ENCODE assay signal across 21 cellular contexts in the genomic region with DNA sequence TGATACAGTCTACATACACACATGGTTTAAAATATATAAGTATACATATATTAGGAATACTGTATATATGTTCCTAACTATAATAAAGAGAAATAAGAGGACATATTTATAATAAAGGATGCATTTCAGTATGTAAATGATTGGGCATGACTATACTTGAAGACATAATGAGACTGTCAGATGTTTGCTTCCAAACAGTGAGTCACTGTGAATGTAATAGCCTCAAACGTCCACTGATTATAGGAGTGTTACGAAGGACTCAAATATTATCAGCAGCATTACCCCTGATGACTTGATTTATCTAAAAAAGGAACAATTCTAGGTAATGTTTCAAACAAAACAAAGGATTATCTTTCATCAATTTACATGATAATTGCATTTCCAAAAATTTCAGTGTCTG. TPM values are rescaled to one million over a fixed set of nuclear protein-coding genes. Genes with fewer than 3 reads are reported as not detected.
DNase-seq lines count a peak whose midpoint lies in the region; ATAC-seq, FAIRE-seq and TF ChIP-seq lines count a peak whose summit lies in the region.
"Had no signal": no experiment of that assay in that cellular context is flagged by ENCODE, and none has a peak within 500 bp of the region (broad histone marks: within the 10 kb centered on the region; RNA-seq: fewer than 3 reads in every experiment).

No MANE protein-coding gene starts in this region.

- no peak overlapping the region for H3K4me2 ChIP-seq in IMR-90 (ENCODE audit: low read depth, low read length)
- peak overlapping the region; percentile 16 for H3K4me2 ChIP-seq in keratinocyte (ENCODE audit: control insufficient read depth, extremely low read depth, insufficient read depth, low read depth, low read length)
- H3K4me2 ChIP-seq: BLaER1 treated with 17β-estradiol and CSF1 and Interleukin-3, amounts not matched to agents 10 nM and 100 nM had no signal

- intact Hi-C loops in IMR-90 (cut with micrococcal nuclease) = no loop called here

- TF ChIP-seq POLR2A in IMR-90 (IDR thresholded peaks at IDR 0.05; ENCODE audit: low read depth, low read length) = no peak

- H2BK15ac ChIP-seq in IMR-90 (ENCODE audit: low read depth, low read length) = no peak overlapping the region

- no TSS peak for BruUV-seq in IMR-90 (replicated peaks; lab: Mats Ljungman, UMichigan)

- H3K4me1 Mint-ChIP-seq in activated naive CD8-positive, alpha-beta T cell treated with anti-CD3 and anti-CD28 coated beads, Interleukin-2, amount 50 U/mL, for 24 hours = no peaks in the 10 kb centered on the region
- H3K4me1 Mint-ChIP-seq: CD8-positive, alpha-beta memory T cell had no signal

- in situ Hi-C loops in IMR-90 (cut with MboI; ENCODE audit: low sequenced_read_pairs) = no loop called here
- in situ Hi-C loops in KBM-7 (cut with MboI; ENCODE audit: low pct_unique_long_range_greater_than_20kb, low sequenced_read_pairs) = no loop called here

- no peaks in the 10 kb centered on the region for H3K36me3 Mint-ChIP-seq in activated naive CD8-positive, alpha-beta T cell treated with anti-CD3 and anti-CD28 coated beads, Interleukin-2, amount 50 U/mL, for 24 hours (ENCODE audit: low read depth)
- H3K36me3 Mint-ChIP-seq: CD8-positive, alpha-beta memory T cell had no signal

- POLR2A ChIA-PET in IMR-90 (lab: Charles Lee; ENCODE audit: unreplicated experiment) = no interaction called here

- no peak overlapping the region for H2BK5ac ChIP-seq in IMR-90 (ENCODE audit: low read depth, low read length, poor library complexity, severe bottlenecking)

- no peak overlapping the region for H3K9ac ChIP-seq in IMR-90 (ENCODE audit: low read depth, low read length)
- H3K9ac ChIP-seq in keratinocyte (ENCODE audit: control insufficient read depth, extremely low read depth, insufficient read depth, low read length) = no peak overlapping the region
- H3K9ac ChIP-seq: BLaER1 treated with 17β-estradiol and CSF1 and Interleukin-3, amounts not matched to agents 10 nM and 100 nM had no signal

- H3K27me3 Mint-ChIP-seq in activated naive CD8-positive, alpha-beta T cell treated with anti-CD3 and anti-CD28 coated beads, Interleukin-2, amount 50 U/mL, for 24 hours = peaks cover 15% of the 10 kb centered on the region

- no peak overlapping the region for H4K8ac ChIP-seq in IMR-90 (ENCODE audit: low read depth in 2 of 2, low read length in 2 of 2)

- ATAC-seq in IMR-90 (ENCODE audit: low read depth) (peak; percentile 44; the same call in 1 of the 2 replicates), esophagus mucosa (peak; percentile 70)
- no peak for ATAC-seq in activated naive CD8-positive, alpha-beta T cell treated with anti-CD3 and anti-CD28 coated beads, Interleukin-2, amount 50 U/mL, for 24 hours
- ATAC-seq: HepG2 had no signal

- no peak overlapping the region for H3K14ac ChIP-seq in IMR-90 (replicated peaks; ENCODE audit: low read depth, low read length)

- H4K91ac ChIP-seq in IMR-90 (ENCODE audit: insufficient read depth, low read depth, low read length) = no peak overlapping the region

- no peaks in the 10 kb centered on the region for H4K20me1 ChIP-seq in IMR-90 (ENCODE audit: insufficient read depth, low read length)
- H4K20me1 ChIP-seq in keratinocyte (ENCODE audit: control insufficient read depth, extremely low read depth, insufficient read depth, low read length) = no peaks in the 10 kb centered on the region
- H4K20me1 ChIP-seq: BLaER1 treated with 17β-estradiol and CSF1 and Interleukin-3, amounts not matched to agents 10 nM and 100 nM had no signal

- no peaks in the 10 kb centered on the region for H3K4me1 ChIP-seq in IMR-90 (ENCODE audit: control insufficient read depth, insufficient read depth, low read length)
- H3K4me1 ChIP-seq in keratinocyte (ENCODE audit: control insufficient read depth, extremely low read depth, insufficient read depth, low read length) = peaks cover 5% of the 10 kb centered on the region
- H3K4me1 ChIP-seq: BLaER1 treated with 17β-estradiol and CSF1 and Interleukin-3, amounts not matched to agents 10 nM and 100 nM; Peyer's patch had no signal

- H3K27ac ChIP-seq in IMR-90 (ENCODE audit: insufficient read depth, low read length) (no peak overlapping the region), keratinocyte (ENCODE audit: control insufficient read depth, insufficient read depth, low read length) (no peak overlapping the region)
- H3K27ac ChIP-seq: BLaER1 treated with 17β-estradiol and CSF1 and Interleukin-3, amounts not matched to agents 10 nM and 100 nM; Peyer's patch; SK-N-MC had no signal

- H3K9me3 ChIP-seq in IMR-90 (ENCODE audit: control insufficient read depth, insufficient read depth, low read length) (no peaks in the 10 kb centered on the region), keratinocyte (ENCODE audit: control insufficient read depth, low read depth, low read length) (no peaks in the 10 kb centered on the region)
- H3K9me3 ChIP-seq: BLaER1 treated with 17β-estradiol and CSF1 and Interleukin-3, amounts not matched to agents 10 nM and 100 nM; MG63; Peyer's patch had no signal

- H3K27me3 ChIP-seq in IMR-90 (ENCODE audit: control insufficient read depth, insufficient read depth, low read length) (no peaks in the 10 kb centered on the region; the same call in 1 of the 2 replicates), keratinocyte (ENCODE audit: control insufficient read depth, extremely low read depth, insufficient read depth, low read length) (no peaks in the 10 kb centered on the region)
- H3K27me3 ChIP-seq: BLaER1 treated with 17β-estradiol and CSF1 and Interleukin-3, amounts not matched to agents 10 nM and 100 nM; MG63; Peyer's patch had no signal

- no peak for TF ChIP-seq RAD21 in IMR-90 (IDR thresholded peaks at IDR 0.05; ENCODE audit: low read length)

- TF ChIP-seq CTCF in IMR-90 (conservative IDR thresholded peaks at IDR 0.05; ENCODE audit: low read depth, low read length) (no peak), keratinocyte (optimal IDR thresholded peaks at IDR 0.05 in 1 of 3, IDR thresholded peaks at IDR 0.05 in 1 of 3, conservative IDR thresholded peaks at IDR 0.05 in 1 of 3; ENCODE audit: extremely low read depth in 1 of 3, insufficient read depth in 2 of 3, low read length in 3 of 3) (no peak)

- H2AK5ac ChIP-seq in IMR-90 (ENCODE audit: low read depth, low read length) = no peak overlapping the region

- H3K36me3 ChIP-seq in IMR-90 (ENCODE audit: control insufficient read depth, insufficient read depth, low read length) = no peaks in the 10 kb centered on the region
- H3K36me3 ChIP-seq in keratinocyte (ENCODE audit: control insufficient read depth in 2 of 2, extremely low read depth in 1 of 2, insufficient read depth in 2 of 2, low read length in 2 of 2) = no peaks in the 10 kb centered on the region
- H3K36me3 ChIP-seq: BLaER1 treated with 17β-estradiol and CSF1 and Interleukin-3, amounts not matched to agents 10 nM and 100 nM; MG63; Peyer's patch had no signal

- H2BK120ac ChIP-seq in IMR-90 (ENCODE audit: low read depth, low read length) = no peak overlapping the region

- no peaks in the 10 kb centered on the region for H3K79me2 ChIP-seq in keratinocyte (ENCODE audit: control insufficient read depth, insufficient read depth, low read length)

- no peak overlapping the region for H3K4ac ChIP-seq in IMR-90 (ENCODE audit: low read depth, low read length)

- no peak overlapping the region for H3K18ac ChIP-seq in IMR-90 (ENCODE audit: low read depth, low read length)

- H3K79me1 ChIP-seq in IMR-90 (ENCODE audit: low read depth in 1 of 2, low read length in 2 of 2) = no peaks in the 10 kb centered on the region

- H3K9me1 ChIP-seq in IMR-90 (ENCODE audit: insufficient read depth, low read length) = no peaks in the 10 kb centered on the region
- H3K9me1 ChIP-seq in keratinocyte (ENCODE audit: control insufficient read depth, extremely low read depth, insufficient read depth, low read length) = no peaks in the 10 kb centered on the region

- H2AK9ac ChIP-seq in IMR-90 (replicated peaks; ENCODE audit: low read depth, low read length, poor library complexity) = no peak overlapping the region

- no peak overlapping the region for H3K4me3 ChIP-seq in IMR-90 (ENCODE audit: insufficient read depth, low read depth, low read length)
- H3K4me3 ChIP-seq in keratinocyte (ENCODE audit: control insufficient read depth in 2 of 3, extremely low read depth in 1 of 3, insufficient read depth in 2 of 3, low read depth in 1 of 3, low read length in 3 of 3) = no peak overlapping the region
- H3K4me3 ChIP-seq: BLaER1 treated with 17β-estradiol and CSF1 and Interleukin-3, amounts not matched to agents 10 nM and 100 nM; MG63; Peyer's patch; SK-N-MC had no signal

- H3K23ac ChIP-seq in IMR-90 (ENCODE audit: low read depth, low read length) = no peak overlapping the region

- DNase-seq in IMR-90 (peak; percentile 14), amniotic epithelial cell (ENCODE audit: low read depth) (peak; percentile 35), keratinocyte (ENCODE audit: low read depth, low spot score) (no peak), GM03348 (ENCODE audit: low spot score) (no peak), KBM-7 (no peak)
- DNase-seq in activated naive CD8-positive, alpha-beta T cell treated with anti-CD3 and anti-CD28 coated beads, Interleukin-2, amount 50 U/mL, for 24 hours = no peak
- DNase-seq: CD8-positive, alpha-beta memory T cell; DMS53; Karpas-422; MG63; NCI-H1048; NCI-H146; NCI-H2029 treated with DMSO at 0.1 percent for 48 hours; NCI-H2171 treated with DMSO at 0.1 percent for 48 hours; Peyer's patch; SHP77 had no signal

- dilution Hi-C loops in IMR-90 (cut with HindIII; ENCODE audit: low sequenced_read_pairs, unreplicated experiment) (no loop called here), keratinocyte (cut with MboI; ENCODE audit: extremely low pct_ligation_motif_present, low sequenced_read_pairs) (no loop called here)

- no peak overlapping the region for H3K4me3 Mint-ChIP-seq in activated naive CD8-positive, alpha-beta T cell treated with anti-CD3 and anti-CD28 coated beads, Interleukin-2, amount 50 U/mL, for 24 hours
- H3K4me3 Mint-ChIP-seq: CD8-positive, alpha-beta memory T cell had no signal

- WGBS in IMR-90 (ENCODE audit: extremely low coverage in 2 of 2, insufficient read length in 1 of 2), 2 experiments = no CpG with 5 or more reads among the region's 2 CpGs

- no peak for FAIRE-seq in keratinocyte (lab: Jason Lieb, UNC)
- FAIRE-seq: H1, HepG2 had no signal

- CTCF ChIA-PET in IMR-90 (lab: Yijun Ruan, JAX) = no interaction called here

- no peaks in the 10 kb centered on the region for H3K9me3 Mint-ChIP-seq in activated naive CD8-positive, alpha-beta T cell treated with anti-CD3 and anti-CD28 coated beads, Interleukin-2, amount 50 U/mL, for 24 hours
- H3K9me3 Mint-ChIP-seq: CD8-positive, alpha-beta memory T cell had no signal

- H2AFZ ChIP-seq in IMR-90 (replicated peaks; ENCODE audit: low read length, poor library complexity) (no peak overlapping the region), keratinocyte (ENCODE audit: control insufficient read depth, low read length) (no peak overlapping the region)

- H3K27ac Mint-ChIP-seq in activated naive CD8-positive, alpha-beta T cell treated with anti-CD3 and anti-CD28 coated beads, Interleukin-2, amount 50 U/mL, for 24 hours = no peak overlapping the region
- H3K27ac Mint-ChIP-seq: CD8-positive, alpha-beta memory T cell had no signal

- H3K56ac ChIP-seq in IMR-90 (ENCODE audit: extremely low read depth, insufficient read depth, low read length) = no peak overlapping the region

- no peak overlapping the region for H2BK20ac ChIP-seq in IMR-90 (ENCODE audit: low read depth, low read length)

- no peak overlapping the region for H4K5ac ChIP-seq in IMR-90 (ENCODE audit: low read depth, low read length)

RNA-seq across cellular contexts. Expression of gene NRBF2, which starts 39.9 kb away (rescaled TPM):
- 19.9 and 26.9 TPM in 2 replicates for total RNA-seq in IMR-90 (2012; rRNA removed)
- polyA plus RNA-seq in IMR-90 (2012; rRNA removed) = 18.1 and 20.6 TPM in 2 replicates
- polyA plus RNA-seq in IMR-90 (2012; cell fraction: cytosol; rRNA removed) = 4.8 and 6.7 TPM in 2 replicates
- polyA plus RNA-seq in IMR-90 (2012; cell fraction: nucleus; rRNA removed; ENCODE audit: low replicate concordance) = 1.7 and 7.1 TPM in 2 replicates
- total RNA-seq in esophagus mucosa = 17.3 TPM
- 25.0 to 31.1 TPM (median 30.8 TPM) in 3 replicates for polyA plus RNA-seq in keratinocyte
- 35.6 TPM for polyA plus RNA-seq in keratinocyte (2011; ENCODE audit: low read depth)
- polyA plus RNA-seq in keratinocyte (2011; cell fraction: cytosol; rRNA removed) = 22.2 and 34.4 TPM in 2 replicates
- polyA plus RNA-seq in keratinocyte (2011; cell fraction: nucleus; rRNA removed) = 17.4 and 21.9 TPM in 2 replicates
- polyA plus RNA-seq in keratinocyte (2012; ENCODE audit: low replicate concordance) = 27.2 and 49.5 TPM in 2 replicates
- 6.7 to 12.3 TPM (median 10.5 TPM) in 3 replicates for polyA minus RNA-seq in keratinocyte
- 20.9 TPM for polyA minus RNA-seq in keratinocyte (2011; cell fraction: cytosol; rRNA and poly(A)+ RNA removed)
- 8.4 and 13.4 TPM in 2 replicates for polyA minus RNA-seq in keratinocyte (2011; cell fraction: nucleus; rRNA and poly(A)+ RNA removed)

Comparison
In these comparisons a context has a peak if more than half of its experiments do, and no peak if none do; other contexts are left out.
1. DNase-seq: peak in IMR-90 (single experiment) and amniotic epithelial cell (single experiment); none in keratinocyte (single experiment), activated naive CD8-positive, alpha-beta T cell treated with anti-CD3 and anti-CD28 coated beads, Interleukin-2, amount 50 U/mL, for 24 hours (single experiment), GM03348 (single experiment) and KBM-7 (single experiment).